In the genomic region with DNA sequence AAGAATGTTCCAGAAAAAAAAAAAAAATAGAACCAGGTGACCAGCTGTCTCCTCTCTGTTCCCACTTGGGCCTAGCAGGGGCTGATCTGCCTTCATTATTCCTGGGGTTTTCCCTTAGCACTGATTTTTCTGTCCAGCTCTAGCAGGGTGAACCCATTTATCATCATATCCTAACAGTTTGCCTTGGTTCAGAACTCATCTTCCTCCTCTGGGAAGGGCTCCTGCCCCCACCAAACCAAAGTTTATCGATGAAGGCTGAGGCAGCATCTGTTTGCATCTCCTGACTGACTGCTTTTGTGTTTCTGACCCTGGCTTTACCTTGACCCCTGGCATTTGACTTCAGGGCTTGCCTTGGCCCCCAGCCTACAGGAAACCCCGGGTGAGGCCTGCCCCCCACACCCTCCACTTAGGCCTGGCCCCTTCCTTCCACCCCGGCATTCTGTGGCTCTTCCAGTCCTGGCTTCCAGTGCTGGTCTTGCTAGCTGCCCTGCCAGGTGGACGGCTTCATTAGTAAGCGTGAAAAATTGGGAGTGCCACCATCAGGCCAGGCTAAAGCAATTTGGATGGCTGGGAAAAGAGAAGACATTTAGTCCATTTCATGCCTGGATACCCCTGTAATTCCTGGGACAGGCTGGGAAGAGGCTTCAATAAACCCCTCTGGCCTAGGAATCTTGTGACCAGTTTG, we compare ENCODE assay signal across 1 cellular context.
TF ChIP-seq lines count a peak whose summit lies in the region.

No MANE protein-coding gene starts in this region.

TF ChIP-seq in HepG2, 621 proteins besides CTCF, POLR2A, EP300 and RAD21 (continued from another document and continues in another):
- TF ChIP-seq, protein P1, sequence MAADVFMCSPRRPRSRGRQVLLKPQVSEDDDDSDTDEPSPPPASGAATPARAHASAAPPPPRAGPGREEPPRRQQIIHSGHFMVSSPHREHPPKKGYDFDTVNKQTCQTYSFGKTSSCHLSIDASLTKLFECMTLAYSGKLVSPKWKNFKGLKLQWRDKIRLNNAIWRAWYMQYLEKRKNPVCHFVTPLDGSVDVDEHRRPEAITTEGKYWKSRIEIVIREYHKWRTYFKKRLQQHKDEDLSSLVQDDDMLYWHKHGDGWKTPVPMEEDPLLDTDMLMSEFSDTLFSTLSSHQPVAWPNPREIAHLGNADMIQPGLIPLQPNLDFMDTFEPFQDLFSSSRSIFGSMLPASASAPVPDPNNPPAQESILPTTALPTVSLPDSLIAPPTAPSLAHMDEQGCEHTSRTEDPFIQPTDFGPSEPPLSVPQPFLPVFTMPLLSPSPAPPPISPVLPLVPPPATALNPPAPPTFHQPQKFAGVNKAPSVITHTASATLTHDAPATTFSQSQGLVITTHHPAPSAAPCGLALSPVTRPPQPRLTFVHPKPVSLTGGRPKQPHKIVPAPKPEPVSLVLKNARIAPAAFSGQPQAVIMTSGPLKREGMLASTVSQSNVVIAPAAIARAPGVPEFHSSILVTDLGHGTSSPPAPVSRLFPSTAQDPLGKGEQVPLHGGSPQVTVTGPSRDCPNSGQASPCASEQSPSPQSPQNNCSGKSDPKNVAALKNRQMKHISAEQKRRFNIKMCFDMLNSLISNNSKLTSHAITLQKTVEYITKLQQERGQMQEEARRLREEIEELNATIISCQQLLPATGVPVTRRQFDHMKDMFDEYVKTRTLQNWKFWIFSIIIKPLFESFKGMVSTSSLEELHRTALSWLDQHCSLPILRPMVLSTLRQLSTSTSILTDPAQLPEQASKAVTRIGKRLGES (CRISPR knock-in tag; IDR thresholded peaks at IDR 0.05; ENCODE audit: borderline replicate concordance) = 0 out of 2 replicates have a peak, but pooled peaks have one; percentile 25
- TF ChIP-seq, protein P2, sequence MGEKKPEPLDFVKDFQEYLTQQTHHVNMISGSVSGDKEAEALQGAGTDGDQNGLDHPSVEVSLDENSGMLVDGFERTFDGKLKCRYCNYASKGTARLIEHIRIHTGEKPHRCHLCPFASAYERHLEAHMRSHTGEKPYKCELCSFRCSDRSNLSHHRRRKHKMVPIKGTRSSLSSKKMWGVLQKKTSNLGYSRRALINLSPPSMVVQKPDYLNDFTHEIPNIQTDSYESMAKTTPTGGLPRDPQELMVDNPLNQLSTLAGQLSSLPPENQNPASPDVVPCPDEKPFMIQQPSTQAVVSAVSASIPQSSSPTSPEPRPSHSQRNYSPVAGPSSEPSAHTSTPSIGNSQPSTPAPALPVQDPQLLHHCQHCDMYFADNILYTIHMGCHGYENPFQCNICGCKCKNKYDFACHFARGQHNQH (CRISPR knock-in tag; IDR thresholded peaks at IDR 0.05) = peak; percentile 71
- peak; percentile 79; the same call in 1 of the 2 replicates for TF ChIP-seq KDM5B (CRISPR knock-in tag; IDR thresholded peaks at IDR 0.05; ENCODE audit: borderline replicate concordance)
- 0 out of 2 replicates have a peak, but pooled peaks have one; percentile 42 for TF ChIP-seq GATAD1 (CRISPR knock-in tag; IDR thresholded peaks at IDR 0.05)
- peak; percentile 81 for TF ChIP-seq ZMYM2 (CRISPR knock-in tag; IDR thresholded peaks at IDR 0.05)
- TF ChIP-seq ZNF225 (CRISPR knock-in tag; IDR thresholded peaks at IDR 0.05) = peak; percentile 47; the same call in 1 of the 2 replicates
- TF ChIP-seq, protein P3, sequence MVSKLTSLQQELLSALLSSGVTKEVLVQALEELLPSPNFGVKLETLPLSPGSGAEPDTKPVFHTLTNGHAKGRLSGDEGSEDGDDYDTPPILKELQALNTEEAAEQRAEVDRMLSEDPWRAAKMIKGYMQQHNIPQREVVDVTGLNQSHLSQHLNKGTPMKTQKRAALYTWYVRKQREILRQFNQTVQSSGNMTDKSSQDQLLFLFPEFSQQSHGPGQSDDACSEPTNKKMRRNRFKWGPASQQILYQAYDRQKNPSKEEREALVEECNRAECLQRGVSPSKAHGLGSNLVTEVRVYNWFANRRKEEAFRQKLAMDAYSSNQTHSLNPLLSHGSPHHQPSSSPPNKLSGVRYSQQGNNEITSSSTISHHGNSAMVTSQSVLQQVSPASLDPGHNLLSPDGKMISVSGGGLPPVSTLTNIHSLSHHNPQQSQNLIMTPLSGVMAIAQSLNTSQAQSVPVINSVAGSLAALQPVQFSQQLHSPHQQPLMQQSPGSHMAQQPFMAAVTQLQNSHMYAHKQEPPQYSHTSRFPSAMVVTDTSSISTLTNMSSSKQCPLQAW (CRISPR knock-in tag; IDR thresholded peaks at IDR 0.05) = no peak
- no peak for TF ChIP-seq CEBPB (IDR thresholded peaks at IDR 0.05; ENCODE audit: borderline replicate concordance, low read depth, low read length)
- TF ChIP-seq, protein P4, sequence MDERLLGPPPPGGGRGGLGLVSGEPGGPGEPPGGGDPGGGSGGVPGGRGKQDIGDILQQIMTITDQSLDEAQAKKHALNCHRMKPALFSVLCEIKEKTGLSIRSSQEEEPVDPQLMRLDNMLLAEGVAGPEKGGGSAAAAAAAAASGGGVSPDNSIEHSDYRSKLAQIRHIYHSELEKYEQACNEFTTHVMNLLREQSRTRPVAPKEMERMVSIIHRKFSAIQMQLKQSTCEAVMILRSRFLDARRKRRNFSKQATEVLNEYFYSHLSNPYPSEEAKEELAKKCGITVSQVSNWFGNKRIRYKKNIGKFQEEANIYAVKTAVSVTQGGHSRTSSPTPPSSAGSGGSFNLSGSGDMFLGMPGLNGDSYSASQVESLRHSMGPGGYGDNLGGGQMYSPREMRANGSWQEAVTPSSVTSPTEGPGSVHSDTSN (CRISPR knock-in tag; IDR thresholded peaks at IDR 0.05) = no peak
- no peak for TF ChIP-seq ZSCAN21 (CRISPR knock-in tag; IDR thresholded peaks at IDR 0.05; ENCODE audit: borderline replicate concordance)
- no peak for TF ChIP-seq RBM39 (IDR thresholded peaks at IDR 0.05; ENCODE audit: low read depth, low read length, poor library complexity, severe bottlenecking)
- TF ChIP-seq, protein P5, sequence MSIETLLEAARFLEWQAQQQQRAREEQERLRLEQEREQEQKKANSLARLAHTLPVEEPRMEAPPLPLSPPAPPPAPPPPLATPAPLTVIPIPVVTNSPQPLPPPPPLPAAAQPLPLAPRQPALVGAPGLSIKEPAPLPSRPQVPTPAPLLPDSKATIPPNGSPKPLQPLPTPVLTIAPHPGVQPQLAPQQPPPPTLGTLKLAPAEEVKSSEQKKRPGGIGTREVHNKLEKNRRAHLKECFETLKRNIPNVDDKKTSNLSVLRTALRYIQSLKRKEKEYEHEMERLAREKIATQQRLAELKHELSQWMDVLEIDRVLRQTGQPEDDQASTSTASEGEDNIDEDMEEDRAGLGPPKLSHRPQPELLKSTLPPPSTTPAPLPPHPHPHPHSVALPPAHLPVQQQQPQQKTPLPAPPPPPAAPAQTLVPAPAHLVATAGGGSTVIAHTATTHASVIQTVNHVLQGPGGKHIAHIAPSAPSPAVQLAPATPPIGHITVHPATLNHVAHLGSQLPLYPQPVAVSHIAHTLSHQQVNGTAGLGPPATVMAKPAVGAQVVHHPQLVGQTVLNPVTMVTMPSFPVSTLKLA (IDR thresholded peaks at IDR 0.05) = no peak
- peak; percentile 47 for TF ChIP-seq STAG1 (CRISPR knock-in tag; IDR thresholded peaks at IDR 0.05)
- 0 out of 2 replicates have a peak, but pooled peaks have one; percentile 65 for TF ChIP-seq ZBTB42 (CRISPR knock-in tag; IDR thresholded peaks at IDR 0.05)
- TF ChIP-seq MEIS2 (CRISPR knock-in tag; IDR thresholded peaks at IDR 0.05) = peak; percentile 79; the same call in 1 of the 2 replicates
- TF ChIP-seq, protein P6, sequence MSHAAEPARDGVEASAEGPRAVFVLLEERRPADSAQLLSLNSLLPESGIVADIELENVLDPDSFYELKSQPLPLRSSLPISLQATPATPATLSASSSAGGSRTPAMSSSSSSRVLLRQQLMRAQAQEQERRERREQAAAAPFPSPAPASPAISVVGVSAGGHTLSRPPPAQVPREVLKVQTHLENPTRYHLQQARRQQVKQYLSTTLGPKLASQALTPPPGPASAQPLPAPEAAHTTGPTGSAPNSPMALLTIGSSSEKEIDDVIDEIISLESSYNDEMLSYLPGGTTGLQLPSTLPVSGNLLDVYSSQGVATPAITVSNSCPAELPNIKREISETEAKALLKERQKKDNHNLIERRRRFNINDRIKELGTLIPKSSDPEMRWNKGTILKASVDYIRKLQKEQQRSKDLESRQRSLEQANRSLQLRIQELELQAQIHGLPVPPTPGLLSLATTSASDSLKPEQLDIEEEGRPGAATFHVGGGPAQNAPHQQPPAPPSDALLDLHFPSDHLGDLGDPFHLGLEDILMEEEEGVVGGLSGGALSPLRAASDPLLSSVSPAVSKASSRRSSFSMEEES (CRISPR knock-in tag; IDR thresholded peaks at IDR 0.05) = peak; percentile 74
- no peak for TF ChIP-seq ATF7 (IDR thresholded peaks at IDR 0.05)
- TF ChIP-seq ATF7 (CRISPR knock-in tag; IDR thresholded peaks at IDR 0.05) = no peak; the same call in 1 of the 2 replicates
- TF ChIP-seq KLF15 (CRISPR knock-in tag; IDR thresholded peaks at IDR 0.05; ENCODE audit: borderline replicate concordance) = peak; percentile 85; the same call in 1 of the 2 replicates
- no peak for TF ChIP-seq MXI1 (IDR thresholded peaks at IDR 0.05; ENCODE audit: borderline replicate concordance, low read depth, low read length)
- TF ChIP-seq ZC3H13 (CRISPR knock-in tag; IDR thresholded peaks at IDR 0.05) = peak; percentile 79; the same call in 1 of the 2 replicates
- TF ChIP-seq ZNF672 (CRISPR knock-in tag; IDR thresholded peaks at IDR 0.05) = no peak
- TF ChIP-seq ESRRA (CRISPR knock-in tag; IDR thresholded peaks at IDR 0.05; ENCODE audit: low read depth) = peak; percentile 96
- TF ChIP-seq, protein P7, sequence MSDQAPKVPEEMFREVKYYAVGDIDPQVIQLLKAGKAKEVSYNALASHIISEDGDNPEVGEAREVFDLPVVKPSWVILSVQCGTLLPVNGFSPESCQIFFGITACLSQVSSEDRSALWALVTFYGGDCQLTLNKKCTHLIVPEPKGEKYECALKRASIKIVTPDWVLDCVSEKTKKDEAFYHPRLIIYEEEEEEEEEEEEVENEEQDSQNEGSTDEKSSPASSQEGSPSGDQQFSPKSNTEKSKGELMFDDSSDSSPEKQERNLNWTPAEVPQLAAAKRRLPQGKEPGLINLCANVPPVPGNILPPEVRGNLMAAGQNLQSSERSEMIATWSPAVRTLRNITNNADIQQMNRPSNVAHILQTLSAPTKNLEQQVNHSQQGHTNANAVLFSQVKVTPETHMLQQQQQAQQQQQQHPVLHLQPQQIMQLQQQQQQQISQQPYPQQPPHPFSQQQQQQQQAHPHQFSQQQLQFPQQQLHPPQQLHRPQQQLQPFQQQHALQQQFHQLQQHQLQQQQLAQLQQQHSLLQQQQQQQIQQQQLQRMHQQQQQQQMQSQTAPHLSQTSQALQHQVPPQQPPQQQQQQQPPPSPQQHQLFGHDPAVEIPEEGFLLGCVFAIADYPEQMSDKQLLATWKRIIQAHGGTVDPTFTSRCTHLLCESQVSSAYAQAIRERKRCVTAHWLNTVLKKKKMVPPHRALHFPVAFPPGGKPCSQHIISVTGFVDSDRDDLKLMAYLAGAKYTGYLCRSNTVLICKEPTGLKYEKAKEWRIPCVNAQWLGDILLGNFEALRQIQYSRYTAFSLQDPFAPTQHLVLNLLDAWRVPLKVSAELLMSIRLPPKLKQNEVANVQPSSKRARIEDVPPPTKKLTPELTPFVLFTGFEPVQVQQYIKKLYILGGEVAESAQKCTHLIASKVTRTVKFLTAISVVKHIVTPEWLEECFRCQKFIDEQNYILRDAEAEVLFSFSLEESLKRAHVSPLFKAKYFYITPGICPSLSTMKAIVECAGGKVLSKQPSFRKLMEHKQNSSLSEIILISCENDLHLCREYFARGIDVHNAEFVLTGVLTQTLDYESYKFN (CRISPR knock-in tag; conservative IDR thresholded peaks at IDR 0.05) = peak; percentile 96
- TF ChIP-seq SOX13 (IDR thresholded peaks at IDR 0.05) = peak; percentile 63; the same call in 1 of the 2 replicates
- peak in 1 of 2 experiments; percentile 96; a peak in 2 of 4 replicates for TF ChIP-seq SOX13 (CRISPR knock-in tag; conservative IDR thresholded peaks at IDR 0.05 in 1 of 2, IDR thresholded peaks at IDR 0.05 in 1 of 2)
- TF ChIP-seq TOE1 (CRISPR knock-in tag; IDR thresholded peaks at IDR 0.05) = no peak
- peak; percentile 99 for TF ChIP-seq RXRA (CRISPR knock-in tag; IDR thresholded peaks at IDR 0.05)
- TF ChIP-seq ZNF543 (CRISPR knock-in tag; IDR thresholded peaks at IDR 0.05) = peak; percentile 55; the same call in 1 of the 2 replicates
- TF ChIP-seq SIN3B (IDR thresholded peaks at IDR 0.05; ENCODE audit: low read length) = no peak
- no peak for TF ChIP-seq ZNF230 (CRISPR knock-in tag; IDR thresholded peaks at IDR 0.05)
- no peak for TF ChIP-seq ZFP36 (IDR thresholded peaks at IDR 0.05; ENCODE audit: borderline replicate concordance, low read depth, low read length, partially characterized antibody)
- TF ChIP-seq IRF2 (CRISPR knock-in tag; IDR thresholded peaks at IDR 0.05) = peak; percentile 62
- no peak for TF ChIP-seq ZNF441 (CRISPR knock-in tag; IDR thresholded peaks at IDR 0.05; ENCODE audit: borderline replicate concordance)
- TF ChIP-seq ZNF556 (CRISPR knock-in tag; IDR thresholded peaks at IDR 0.05; ENCODE audit: borderline replicate concordance) = peak; percentile 94
- TF ChIP-seq ZBTB1 (CRISPR knock-in tag; IDR thresholded peaks at IDR 0.05; ENCODE audit: borderline replicate concordance) = no peak
- peak; percentile 89; the same call in 1 of the 2 replicates for TF ChIP-seq FOXJ3 (CRISPR knock-in tag; IDR thresholded peaks at IDR 0.05; ENCODE audit: borderline replicate concordance)
- TF ChIP-seq ZNF510 (CRISPR knock-in tag; IDR thresholded peaks at IDR 0.05; ENCODE audit: low read depth) = no peak
- TF ChIP-seq TBX2 (CRISPR knock-in tag; IDR thresholded peaks at IDR 0.05; ENCODE audit: borderline replicate concordance) = peak; percentile 96
- TF ChIP-seq RCOR2 (CRISPR knock-in tag; IDR thresholded peaks at IDR 0.05) = peak; percentile 92
- TF ChIP-seq, protein P8, sequence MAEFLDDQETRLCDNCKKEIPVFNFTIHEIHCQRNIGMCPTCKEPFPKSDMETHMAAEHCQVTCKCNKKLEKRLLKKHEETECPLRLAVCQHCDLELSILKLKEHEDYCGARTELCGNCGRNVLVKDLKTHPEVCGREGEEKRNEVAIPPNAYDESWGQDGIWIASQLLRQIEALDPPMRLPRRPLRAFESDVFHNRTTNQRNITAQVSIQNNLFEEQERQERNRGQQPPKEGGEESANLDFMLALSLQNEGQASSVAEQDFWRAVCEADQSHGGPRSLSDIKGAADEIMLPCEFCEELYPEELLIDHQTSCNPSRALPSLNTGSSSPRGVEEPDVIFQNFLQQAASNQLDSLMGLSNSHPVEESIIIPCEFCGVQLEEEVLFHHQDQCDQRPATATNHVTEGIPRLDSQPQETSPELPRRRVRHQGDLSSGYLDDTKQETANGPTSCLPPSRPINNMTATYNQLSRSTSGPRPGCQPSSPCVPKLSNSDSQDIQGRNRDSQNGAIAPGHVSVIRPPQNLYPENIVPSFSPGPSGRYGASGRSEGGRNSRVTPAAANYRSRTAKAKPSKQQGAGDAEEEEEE (CRISPR knock-in tag; IDR thresholded peaks at IDR 0.05; ENCODE audit: borderline replicate concordance) = no peak
- TF ChIP-seq, protein P9, sequence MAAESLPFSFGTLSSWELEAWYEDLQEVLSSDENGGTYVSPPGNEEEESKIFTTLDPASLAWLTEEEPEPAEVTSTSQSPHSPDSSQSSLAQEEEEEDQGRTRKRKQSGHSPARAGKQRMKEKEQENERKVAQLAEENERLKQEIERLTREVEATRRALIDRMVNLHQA (CRISPR knock-in tag; IDR thresholded peaks at IDR 0.05) = 0 out of 2 replicates have a peak, but pooled peaks have one; percentile 22
